ENCODE assay signal across 16 cellular contexts in genomic region chr1:55275151-55275748, GRCh38.
DNase-seq lines count a peak whose midpoint lies in the region; ATAC-seq and TF ChIP-seq lines count a peak whose summit lies in the region.
"Had no signal": no experiment of that assay in that cellular context is flagged by ENCODE, and none has a peak within 500 bp of the region (broad histone marks: within the 10 kb centered on the region; RNA-seq: fewer than 3 reads in every experiment).

No MANE protein-coding gene starts in this region.

- H3K4me1 ChIP-seq in breast epithelium (no peaks in the 10 kb centered on the region), subcutaneous abdominal adipose tissue (ENCODE audit: control insufficient read depth in 5 of 5, insufficient read depth in 5 of 5, low read length in 5 of 5) (peaks cover 8 to 27% (median 22%) of the 10 kb centered on the region in 5 donors)

- H3K9me3 Mint-ChIP-seq in MCF 10A (ENCODE audit: unreplicated experiment) (no peaks in the 10 kb centered on the region), chondrocyte (ENCODE audit: low read depth) (no peaks in the 10 kb centered on the region)
- H3K9me3 Mint-ChIP-seq: activated T-cell treated with anti-CD3 and anti-CD28 coated beads, Interleukin-2, amount 50 U/mL, for 4 hours; naive thymus-derived CD4-positive, alpha-beta T cell had no signal

- H3K27me3 Mint-ChIP-seq in MCF 10A (ENCODE audit: insufficient read depth, unreplicated experiment): no peaks in the 10 kb centered on the region
- H3K27me3 Mint-ChIP-seq in chondrocyte (ENCODE audit: low read depth): no peaks in the 10 kb centered on the region

- H3K9ac ChIP-seq in subcutaneous abdominal adipose tissue (ENCODE audit: low read length in 5 of 5): peak overlapping the region in 2 of 5 donors; percentile 18 to 48

- no peaks in the 10 kb centered on the region for H3K36me3 Mint-ChIP-seq in MCF 10A (ENCODE audit: insufficient read depth, unreplicated experiment)
- H3K36me3 Mint-ChIP-seq in chondrocyte (ENCODE audit: low read depth): no peaks in the 10 kb centered on the region
- H3K36me3 Mint-ChIP-seq: naive thymus-derived CD4-positive, alpha-beta T cell had no signal

- H3K27ac Mint-ChIP-seq in MCF 10A (ENCODE audit: low read depth, unreplicated experiment) (no peak overlapping the region), chondrocyte (ENCODE audit: unreplicated experiment) (peak overlapping the region; percentile 90)

- no peaks in the 10 kb centered on the region for H3K27me3 ChIP-seq in breast epithelium
- H3K27me3 ChIP-seq in subcutaneous abdominal adipose tissue (ENCODE audit: control insufficient read depth in 5 of 5, insufficient read depth in 4 of 5, low read length in 5 of 5): no peaks in the 10 kb centered on the region
- H3K27me3 ChIP-seq: SJCRH30 had no signal

- H3K4me3 Mint-ChIP-seq in MCF 10A (ENCODE audit: unreplicated experiment): no peak overlapping the region
- no peak overlapping the region for H3K4me3 Mint-ChIP-seq in chondrocyte (ENCODE audit: unreplicated experiment)
- H3K4me3 Mint-ChIP-seq: activated T-cell treated with anti-CD3 and anti-CD28 coated beads, Interleukin-2, amount 50 U/mL, for 4 hours; naive thymus-derived CD4-positive, alpha-beta T cell had no signal

- TF ChIP-seq POLR2A in breast epithelium (IDR thresholded peaks at IDR 0.05): no peak

- intact Hi-C loops in breast epithelium (cut with DNase I; ENCODE audit: low total_unique reads) (no loop called here), MCF 10A (cut with micrococcal nuclease) (no loop called here)

- BruUV-seq in MCF 10A (replicated peaks; lab: Mats Ljungman, UMichigan): no TSS peak

- H3K36me3 ChIP-seq in breast epithelium (no peaks in the 10 kb centered on the region), subcutaneous abdominal adipose tissue (ENCODE audit: control insufficient read depth in 5 of 5, insufficient read depth in 5 of 5, low read length in 5 of 5) (no peaks in the 10 kb centered on the region)
- H3K36me3 ChIP-seq: SJCRH30 had no signal

- POLR2A ChIA-PET in MCF 10A (lab: Yijun Ruan, JAX): interaction anchor here (1.3 kb wide), 1 partner anchor 12 kb away, joined by 3 read pairs; no protein-coding TSS in a partner anchor

- H3K4me3 ChIP-seq in breast epithelium: peak overlapping the region in 2 of 3 donors; percentile 7 to 38
- H3K4me3 ChIP-seq in subcutaneous abdominal adipose tissue (ENCODE audit: low read depth in 1 of 5, low read length in 5 of 5): no peak overlapping the region
- H3K4me3 ChIP-seq: SJCRH30 had no signal

- DNase-seq in breast epithelium (ENCODE audit: low spot score in 2 of 2) (peak in 1 of 2 donors; percentile 68), MCF 10A (ENCODE audit: unreplicated experiment) (no peak), chondrocyte (ENCODE audit: low spot score) (no peak), midbrain (lab: John Stamatoyannopoulos, UW) (peak; percentile 4), HK-2 (ENCODE audit: unreplicated experiment) (no peak)
- DNase-seq: activated T-cell treated with anti-CD3 and anti-CD28 coated beads, Interleukin-2, amount 50 U/mL, for 4 hours; HCEC 1CT; naive thymus-derived CD4-positive, alpha-beta T cell; NCI-H1417 treated with DMSO at 0.1 percent for 48 hours; NCI-H526; SJCRH30; stimulated activated CD8-positive, alpha-beta memory T cell treated with anti-CD3 and anti-CD28 coated beads, Interleukin-4, amount 100 ng/mL, for 48 hours had no signal

- H3K9me3 ChIP-seq in breast epithelium: no peaks in the 10 kb centered on the region
- H3K9me3 ChIP-seq in subcutaneous abdominal adipose tissue (ENCODE audit: control insufficient read depth in 5 of 5, low read length in 5 of 5): no peaks in the 10 kb centered on the region
- H3K9me3 ChIP-seq: SJCRH30 had no signal

- CTCF ChIA-PET in MCF 10A (lab: Yijun Ruan, JAX): interaction anchor here (0.7 to 8.4 kb wide), 2 partner anchors 48 to 135 kb away, joined by 3 to 194 read pairs; no protein-coding TSS in a partner anchor

- H3K27ac ChIP-seq in breast epithelium (peak overlapping the region; percentile 36 to 54), subcutaneous abdominal adipose tissue (ENCODE audit: low read depth, low read length) (peak overlapping the region; percentile 89)
- H3K27ac ChIP-seq: SJCRH30, VCaP had no signal

- TF ChIP-seq CTCF in breast epithelium (IDR thresholded peaks at IDR 0.05) (no peak), MCF 10A (IDR thresholded peaks at IDR 0.05; ENCODE audit: unreplicated experiment) (no peak), chondrocyte (IDR thresholded peaks at IDR 0.05) (no peak)

- H3K4me1 Mint-ChIP-seq in MCF 10A (ENCODE audit: insufficient read depth, unreplicated experiment) (peaks cover 6% of the 10 kb centered on the region), chondrocyte (ENCODE audit: low read depth) (peaks cover 40% of the 10 kb centered on the region)

- ATAC-seq in GM21825 (IDR thresholded peaks at IDR 0.05; ENCODE audit: unreplicated experiment) (no peak), HG03571 (IDR thresholded peaks at IDR 0.05; ENCODE audit: unreplicated experiment) (no peak)
- ATAC-seq: activated T-cell treated with anti-CD3 and anti-CD28 coated beads, Interleukin-2, amount 50 U/mL, for 4 hours; naive thymus-derived CD4-positive, alpha-beta T cell had no signal

Comparison
In these comparisons a context has a peak if more than half of its experiments do, and no peak if none do; other contexts are left out.
1. H3K4me3 ChIP-seq: peak in breast epithelium (2 of 3); none in subcutaneous abdominal adipose tissue (0 of 5).